Comparison of ENCODE assay signal across 8 cellular contexts in genomic region chr12:55929306-55929791, GRCh38. TPM values are rescaled to one million over a fixed set of nuclear protein-coding genes. Genes with fewer than 3 reads are reported as not detected.
A peak's percentile ranks its signal among the peaks of the same experiment; 100 is the strongest.
DNase-seq lines count a peak whose midpoint lies in the region; ATAC-seq and TF ChIP-seq lines count a peak whose summit lies in the region.

No MANE protein-coding gene starts in this region.

- H2AFZ ChIP-seq in smooth muscle cell (ENCODE audit: low read depth): no peak overlapping the region

- peaks cover 41% of the 10 kb centered on the region for H3K4me1 Mint-ChIP-seq in MCF 10A (ENCODE audit: insufficient read depth, unreplicated experiment)

- TF ChIP-seq CTCF in MCF 10A (IDR thresholded peaks at IDR 0.05; ENCODE audit: unreplicated experiment) (no peak), smooth muscle cell (IDR thresholded peaks at IDR 0.05; ENCODE audit: borderline replicate concordance, insufficient read depth, poor library complexity, severe bottlenecking) (no peak)

- ATAC-seq in GM18517 (IDR thresholded peaks at IDR 0.05; ENCODE audit: unreplicated experiment): peak; percentile 24
- ATAC-seq in HG02885 (IDR thresholded peaks at IDR 0.05; ENCODE audit: poor library complexity, unreplicated experiment): peak; percentile 45

- H3K9me3 Mint-ChIP-seq in MCF 10A (ENCODE audit: unreplicated experiment): no peaks in the 10 kb centered on the region

- WGBS in smooth muscle cell (ENCODE audit: low lambda C conversion rate): 90% methylated on average over 8 of the region's 8 CpGs

- H3K4me1 ChIP-seq in smooth muscle cell (ENCODE audit: low read depth): peaks cover 24% of the 10 kb centered on the region

- H3K27ac Mint-ChIP-seq in MCF 10A (ENCODE audit: low read depth, unreplicated experiment): peak overlapping the region; percentile 89

- H3K4me3 Mint-ChIP-seq in MCF 10A (ENCODE audit: unreplicated experiment): peak overlapping the region; percentile 48

- H3K9me3 ChIP-seq in smooth muscle cell (replicated peaks; ENCODE audit: low read depth): no peaks in the 10 kb centered on the region

- peaks cover 24% of the 10 kb centered on the region for H3F3A ChIP-seq in smooth muscle cell (ENCODE audit: low read depth)

- CTCF ChIA-PET in MCF 10A (lab: Yijun Ruan, JAX): interaction anchor here (0.5 to 8.2 kb wide), 10 partner anchors 9 to 191 kb away, joined by 3 to 108 read pairs (median 4); partner anchors contain the start of genes DNAJC14, ORMDL2 and SARNP

- H3K27me3 Mint-ChIP-seq in MCF 10A (ENCODE audit: insufficient read depth, unreplicated experiment): no peaks in the 10 kb centered on the region

- H3K4me2 ChIP-seq in smooth muscle cell: no peak overlapping the region

- DNase-seq in T-helper 9 cell (peak; percentile 71), MCF 10A (ENCODE audit: unreplicated experiment) (no peak), smooth muscle cell (lab: John Stamatoyannopoulos, UW; ENCODE audit: unreplicated experiment) (no peak), NCI-H128 (lab: John Stamatoyannopoulos, UW; ENCODE audit: unreplicated experiment) (no peak), HK-2 (ENCODE audit: unreplicated experiment) (no peak), ACHN (no peak)

- H3K36me3 Mint-ChIP-seq in MCF 10A (ENCODE audit: insufficient read depth, unreplicated experiment): peaks cover 3% of the 10 kb centered on the region

- H3K4me3 ChIP-seq in smooth muscle cell: no peak overlapping the region

- no TSS peak for BruUV-seq in MCF 10A (replicated peaks; lab: Mats Ljungman, UMichigan)

- H3K36me3 ChIP-seq in smooth muscle cell (ENCODE audit: low read depth): no peaks in the 10 kb centered on the region

- no peak overlapping the region for H3K9ac ChIP-seq in smooth muscle cell (ENCODE audit: low read depth)

- intact Hi-C loops in MCF 10A (cut with micrococcal nuclease): no loop called here

- peak overlapping the region; percentile 75 for H3K27ac ChIP-seq in smooth muscle cell (ENCODE audit: low read depth)

- H3K79me2 ChIP-seq in smooth muscle cell (ENCODE audit: low read depth): peaks cover 46% of the 10 kb centered on the region

- POLR2A ChIA-PET in MCF 10A (lab: Yijun Ruan, JAX): interaction anchor here (0.6 to 12.6 kb wide), 15 partner anchors 9 to 200 kb away, joined by 3 to 207 read pairs (median 10); partner anchors contain the start of genes CD63, DNAJC14, ORMDL2 and RAB5B

- no peaks in the 10 kb centered on the region for H3K27me3 ChIP-seq in smooth muscle cell (ENCODE audit: low read depth)

- in situ Hi-C loops in ACHN (cut with HindIII; ENCODE audit: low pct_ligation_motif_present, low pct_unique_long_range_greater_than_20kb, low sequenced_read_pairs): no loop called here

- no peaks in the 10 kb centered on the region for H4K20me1 ChIP-seq in smooth muscle cell (ENCODE audit: low read depth)

RNA-seq across cellular contexts. Expression of gene DGKA, which starts 1.6 kb away (rescaled TPM):
- total RNA-seq in MCF 10A (2022): 177 and 236 TPM in 2 replicates
- 86.0 and 87.1 TPM in 2 replicates for total RNA-seq in smooth muscle cell
- 66.3 and 125 TPM in 2 replicates for polyA plus RNA-seq in smooth muscle cell

RNA-seq across cellular contexts. Expression of gene PYM1, which starts 1.7 kb away (rescaled TPM):
- 50.5 and 56.5 TPM in 2 replicates for total RNA-seq in MCF 10A (2022)
- 28.6 and 36.0 TPM in 2 replicates for total RNA-seq in smooth muscle cell
- polyA plus RNA-seq in smooth muscle cell: 48.2 and 51.2 TPM in 2 replicates

RNA-seq across cellular contexts. Expression of gene PMEL, which starts 36.5 kb away (rescaled TPM):
- total RNA-seq in MCF 10A (2022): 0.59 TPM in 1 of 2 replicates, not detected in the other
- 1.8 and 4.7 TPM in 2 replicates for total RNA-seq in smooth muscle cell
- polyA plus RNA-seq in smooth muscle cell: 1.4 and 1.9 TPM in 2 replicates

RNA-seq across cellular contexts. Expression of gene CDK2, which starts 37.3 kb away (rescaled TPM):
- total RNA-seq in MCF 10A (2022) (17.9 and 23.8 TPM in 2 replicates), smooth muscle cell (36.5 and 37.5 TPM in 2 replicates)
- polyA plus RNA-seq in smooth muscle cell: 25.8 and 33.3 TPM in 2 replicates

RNA-seq across cellular contexts. Expression of gene RAB5B, which starts 44.5 kb away (rescaled TPM):
- 67.4 and 96.1 TPM in 2 replicates for total RNA-seq in MCF 10A (2022)
- total RNA-seq in smooth muscle cell: 77.2 and 90.4 TPM in 2 replicates
- polyA plus RNA-seq in smooth muscle cell: 81.9 and 93.4 TPM in 2 replicates
